ENCODE assay signal across 1 cellular context in genomic region chr12:108342985-108343384, GRCh38.
TF ChIP-seq lines count a peak whose summit lies in the region.

No MANE protein-coding gene starts in this region.

TF ChIP-seq in WTC11, 78 proteins besides CTCF, POLR2A, EP300 and RAD21 (continued from another document):
- TF ChIP-seq, protein P1, sequence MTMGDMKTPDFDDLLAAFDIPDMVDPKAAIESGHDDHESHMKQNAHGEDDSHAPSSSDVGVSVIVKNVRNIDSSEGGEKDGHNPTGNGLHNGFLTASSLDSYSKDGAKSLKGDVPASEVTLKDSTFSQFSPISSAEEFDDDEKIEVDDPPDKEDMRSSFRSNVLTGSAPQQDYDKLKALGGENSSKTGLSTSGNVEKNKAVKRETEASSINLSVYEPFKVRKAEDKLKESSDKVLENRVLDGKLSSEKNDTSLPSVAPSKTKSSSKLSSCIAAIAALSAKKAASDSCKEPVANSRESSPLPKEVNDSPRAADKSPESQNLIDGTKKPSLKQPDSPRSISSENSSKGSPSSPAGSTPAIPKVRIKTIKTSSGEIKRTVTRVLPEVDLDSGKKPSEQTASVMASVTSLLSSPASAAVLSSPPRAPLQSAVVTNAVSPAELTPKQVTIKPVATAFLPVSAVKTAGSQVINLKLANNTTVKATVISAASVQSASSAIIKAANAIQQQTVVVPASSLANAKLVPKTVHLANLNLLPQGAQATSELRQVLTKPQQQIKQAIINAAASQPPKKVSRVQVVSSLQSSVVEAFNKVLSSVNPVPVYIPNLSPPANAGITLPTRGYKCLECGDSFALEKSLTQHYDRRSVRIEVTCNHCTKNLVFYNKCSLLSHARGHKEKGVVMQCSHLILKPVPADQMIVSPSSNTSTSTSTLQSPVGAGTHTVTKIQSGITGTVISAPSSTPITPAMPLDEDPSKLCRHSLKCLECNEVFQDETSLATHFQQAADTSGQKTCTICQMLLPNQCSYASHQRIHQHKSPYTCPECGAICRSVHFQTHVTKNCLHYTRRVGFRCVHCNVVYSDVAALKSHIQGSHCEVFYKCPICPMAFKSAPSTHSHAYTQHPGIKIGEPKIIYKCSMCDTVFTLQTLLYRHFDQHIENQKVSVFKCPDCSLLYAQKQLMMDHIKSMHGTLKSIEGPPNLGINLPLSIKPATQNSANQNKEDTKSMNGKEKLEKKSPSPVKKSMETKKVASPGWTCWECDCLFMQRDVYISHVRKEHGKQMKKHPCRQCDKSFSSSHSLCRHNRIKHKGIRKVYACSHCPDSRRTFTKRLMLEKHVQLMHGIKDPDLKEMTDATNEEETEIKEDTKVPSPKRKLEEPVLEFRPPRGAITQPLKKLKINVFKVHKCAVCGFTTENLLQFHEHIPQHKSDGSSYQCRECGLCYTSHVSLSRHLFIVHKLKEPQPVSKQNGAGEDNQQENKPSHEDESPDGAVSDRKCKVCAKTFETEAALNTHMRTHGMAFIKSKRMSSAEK (CRISPR knock-in tag; IDR thresholded peaks at IDR 0.05; ENCODE audit: borderline replicate concordance) = no peak
- TF ChIP-seq KAT7 (CRISPR knock-in tag; IDR thresholded peaks at IDR 0.05; ENCODE audit: borderline replicate concordance) (no peak), ZNF416 (CRISPR knock-in tag; IDR thresholded peaks at IDR 0.05) (no peak), NR1H2 (CRISPR knock-in tag; IDR thresholded peaks at IDR 0.05) (no peak), TEAD4 (CRISPR knock-in tag; IDR thresholded peaks at IDR 0.05) (no peak)
